In the genomic region with DNA sequence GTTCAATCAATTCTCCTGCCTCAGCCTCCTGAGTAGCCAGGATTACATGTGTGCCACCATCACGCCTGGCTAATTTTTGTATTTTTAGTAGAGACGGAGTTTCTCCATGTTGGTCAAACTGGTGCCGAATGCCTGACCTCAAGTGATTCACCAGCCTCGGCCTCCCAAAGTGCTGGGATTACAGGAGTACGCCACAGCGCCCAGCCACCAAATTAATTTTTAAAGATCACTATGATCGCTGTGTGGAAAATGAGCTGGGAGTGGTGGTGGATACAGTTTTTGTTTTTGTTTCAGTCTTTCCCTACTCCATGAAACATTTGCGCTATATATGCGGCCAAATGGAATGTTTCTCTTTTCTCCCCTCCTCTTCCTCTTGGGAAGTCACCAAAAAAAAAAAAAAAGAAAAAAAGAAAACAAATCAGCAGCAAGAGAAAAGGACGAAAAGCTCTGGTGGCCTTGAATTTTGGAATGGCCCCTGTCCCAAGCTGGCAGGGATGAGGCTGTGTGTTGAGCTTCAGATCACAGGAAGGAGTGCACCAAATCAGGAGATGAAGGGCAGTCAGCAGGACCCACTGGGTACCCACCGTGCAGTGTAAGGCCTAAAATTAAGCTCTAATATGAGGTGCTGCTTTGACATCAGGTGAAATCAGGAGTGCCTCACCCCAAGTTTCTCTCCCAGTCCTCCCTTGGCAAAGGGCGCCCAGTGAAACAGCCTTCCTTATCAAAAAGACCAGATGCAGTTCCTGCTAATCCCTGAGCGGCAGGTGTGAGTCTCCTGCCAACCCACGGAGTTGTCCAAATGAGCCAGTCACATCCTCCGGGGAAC, we compare ENCODE assay signal across 17 cellular contexts. TPM values are rescaled to one million over a fixed set of nuclear protein-coding genes. Genes with fewer than 3 reads are reported as not detected.
A peak's percentile ranks its signal among the peaks of the same experiment; 100 is the strongest.
DNase-seq lines count a peak whose midpoint lies in the region; TF ChIP-seq lines count a peak whose summit lies in the region.
"Had no signal": no experiment of that assay in that cellular context is flagged by ENCODE, and none has a peak within 500 bp of the region (broad histone marks: within the 10 kb centered on the region; RNA-seq: fewer than 3 reads in every experiment).

No MANE protein-coding gene starts in this region.

- no peak for TF ChIP-seq POLR2A in erythroblast (IDR thresholded peaks at IDR 0.05; ENCODE audit: low read length)

- peak overlapping the region; percentile 3 for H3K27ac ChIP-seq in angular gyrus (ENCODE audit: low read depth, low read length)
- H3K27ac ChIP-seq: transverse colon had no signal

- DNase-seq in M059J (ENCODE audit: low read depth) (peak; percentile 27), erythroblast (lab: John Stamatoyannopoulos, UW) (peak; percentile 79), stromal cell of bone marrow (ENCODE audit: low read depth) (peak; percentile 33), activated gamma-delta T cell (lab: John Stamatoyannopoulos, UW) (no peak)
- DNase-seq in stimulated activated CD8-positive, alpha-beta memory T cell treated with anti-CD3 and anti-CD28 coated beads, Interleukin-4, amount 100 ng/mL, for 48 hours, result no peak
- DNase-seq in activated CD4-positive, alpha-beta T cell treated with anti-CD3 and anti-CD28 coated beads for 4 hours, result no peak
- DNase-seq: activated CD4-positive, alpha-beta T cell treated with anti-CD3 and anti-CD28 coated beads for 36 hours; DND-41; effector memory CD8-positive, alpha-beta T cell; NCI-H1105 treated with DMSO at 0.1 percent for 48 hours; NCI-H2081 treated with DMSO at 0.1 percent for 48 hours; NCI-H446 treated with DMSO at 0.1 percent for 48 hours; nucleus accumbens; right cardiac atrium; stimulated activated naive CD8-positive, alpha-beta T cell treated with anti-CD3 and anti-CD28 coated beads, Interleukin-15, amount 100 ng/mL, for 72 hours; transverse colon had no signal

RNA-seq across cellular contexts. Expression of a gene that starts 20.7 kb away (rescaled TPM):
- 29.6 and 34.2 TPM in 2 replicates for total RNA-seq in M059J (2014; rRNA removed; shearing (Covaris generic))

RNA-seq across cellular contexts. Expression of a gene that starts 56.6 kb away (rescaled TPM):
- total RNA-seq in M059J (2014; rRNA removed; shearing (Covaris generic)), result 2.8 and 6.1 TPM in 2 replicates

Comparison
In these comparisons a context has a peak if more than half of its experiments do, and no peak if none do; other contexts are left out.
1. DNase-seq: peak in M059J (single experiment), erythroblast (2 of 2) and stromal cell of bone marrow (single experiment); none in activated gamma-delta T cell (single experiment), stimulated activated CD8-positive, alpha-beta memory T cell treated with anti-CD3 and anti-CD28 coated beads, Interleukin-4, amount 100 ng/mL, for 48 hours (single experiment) and activated CD4-positive, alpha-beta T cell treated with anti-CD3 and anti-CD28 coated beads for 4 hours (0 of 2).